In genomic region chr17:69067274-69068047, GRCh38 we compare ENCODE assay signal across 2 cellular contexts.
TF ChIP-seq lines count a peak whose summit lies in the region.

No MANE protein-coding gene starts in this region.

TF ChIP-seq in A549, 52 proteins besides CTCF, POLR2A, EP300 and RAD21 (continued from another document):
- TF ChIP-seq USF2 (IDR thresholded peaks at IDR 0.05) (no peak), NFE2L2 (conservative IDR thresholded peaks at IDR 0.05; ENCODE audit: low read length) (no peak), MAFK (IDR thresholded peaks at IDR 0.05; ENCODE audit: partially characterized antibody) (peak; percentile 9)
TF ChIP-seq in A549: peak in this region for 1.

TF ChIP-seq in HCT116, 20 proteins besides CTCF, POLR2A, EP300 and RAD21 (continued from another document):
- TF ChIP-seq REST (IDR thresholded peaks at IDR 0.05; ENCODE audit: low read depth) (no peak), EGR1 (IDR thresholded peaks at IDR 0.05; ENCODE audit: low read depth) (no peak)
